ENCODE assay signal across 1 cellular context in genomic region chr1:203284411-203285208, GRCh38.
TF ChIP-seq lines count a peak whose summit lies in the region.

No MANE protein-coding gene starts in this region.

TF ChIP-seq in IMR-90, 13 proteins besides CTCF, POLR2A, EP300 and RAD21:
- TF ChIP-seq CHD1 (IDR thresholded peaks at IDR 0.05; ENCODE audit: low read depth, low read length) (no peak), MAFK (IDR thresholded peaks at IDR 0.05; ENCODE audit: low read depth, low read length) (no peak), RCOR1 (IDR thresholded peaks at IDR 0.05; ENCODE audit: insufficient replicate concordance, low read length) (no peak), CEBPB (IDR thresholded peaks at IDR 0.05; ENCODE audit: low read depth, low read length) (no peak), SMC3 (IDR thresholded peaks at IDR 0.05; ENCODE audit: low read depth, low read length) (no peak), MXI1 (IDR thresholded peaks at IDR 0.05; ENCODE audit: borderline replicate concordance, low read depth, low read length) (no peak), RFX5 (IDR thresholded peaks at IDR 0.05; ENCODE audit: low read depth, low read length) (no peak), NFE2L2 (IDR thresholded peaks at IDR 0.05; ENCODE audit: low read depth, low read length) (no peak), BHLHE40 (IDR thresholded peaks at IDR 0.05; ENCODE audit: low read depth, low read length) (no peak), FOS (IDR thresholded peaks at IDR 0.05; ENCODE audit: low read depth, low read length) (no peak), ELK1 (IDR thresholded peaks at IDR 0.05; ENCODE audit: borderline replicate concordance, low read depth, low read length) (no peak), MAZ (IDR thresholded peaks at IDR 0.05; ENCODE audit: borderline replicate concordance, low read depth, low read length) (no peak)
- TF ChIP-seq, protein P1, sequence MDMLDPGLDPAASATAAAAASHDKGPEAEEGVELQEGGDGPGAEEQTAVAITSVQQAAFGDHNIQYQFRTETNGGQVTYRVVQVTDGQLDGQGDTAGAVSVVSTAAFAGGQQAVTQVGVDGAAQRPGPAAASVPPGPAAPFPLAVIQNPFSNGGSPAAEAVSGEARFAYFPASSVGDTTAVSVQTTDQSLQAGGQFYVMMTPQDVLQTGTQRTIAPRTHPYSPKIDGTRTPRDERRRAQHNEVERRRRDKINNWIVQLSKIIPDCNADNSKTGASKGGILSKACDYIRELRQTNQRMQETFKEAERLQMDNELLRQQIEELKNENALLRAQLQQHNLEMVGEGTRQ (IDR thresholded peaks at IDR 0.05; ENCODE audit: low read depth, low read length), result no peak
